Comparison of ENCODE assay signal across 19 cellular contexts in the genomic region with DNA sequence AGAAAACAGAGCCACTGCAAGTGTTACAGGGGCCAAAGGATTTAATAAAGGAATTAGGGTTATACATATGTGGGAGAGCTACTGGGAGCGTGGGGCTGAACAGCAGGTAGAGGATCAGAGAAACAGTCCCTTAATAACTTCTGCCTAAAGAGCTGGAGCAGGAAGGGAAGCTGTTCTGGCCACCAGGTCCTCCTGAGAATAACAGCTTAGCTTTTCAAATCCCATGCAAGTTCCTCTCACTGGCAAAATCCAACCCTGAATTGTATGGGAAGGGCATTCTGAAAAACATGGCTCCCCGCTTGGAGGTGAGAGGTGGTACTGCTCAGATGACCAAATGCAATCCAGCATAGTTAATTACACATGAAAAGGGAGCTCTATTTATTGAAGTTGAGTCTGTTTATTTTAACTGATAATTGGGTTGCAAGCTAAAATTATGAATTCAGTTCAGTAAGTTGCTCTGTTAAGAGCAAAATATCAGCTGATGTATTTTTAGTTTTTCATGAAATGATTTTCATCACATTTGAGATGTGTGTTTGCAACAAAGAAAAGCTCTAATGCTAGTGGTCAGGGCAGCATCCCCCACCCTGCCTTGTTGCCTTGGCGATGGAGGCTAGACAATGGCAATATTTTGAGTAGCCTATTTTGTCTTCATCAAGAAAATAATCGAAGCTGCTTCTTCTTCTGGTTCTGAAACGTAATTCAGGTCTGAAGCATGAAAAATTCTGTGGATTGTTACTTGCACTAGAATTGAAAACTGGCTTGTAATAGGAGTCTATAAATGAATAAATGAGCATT. TPM values are rescaled to one million over a fixed set of nuclear protein-coding genes. Genes with fewer than 3 reads are reported as not detected.
DNase-seq lines count a peak whose midpoint lies in the region; ATAC-seq, FAIRE-seq and TF ChIP-seq lines count a peak whose summit lies in the region.
"Had no signal": no experiment of that assay in that cellular context is flagged by ENCODE, and none has a peak within 500 bp of the region (broad histone marks: within the 10 kb centered on the region; RNA-seq: fewer than 3 reads in every experiment).

No MANE protein-coding gene starts in this region.

- peak; percentile 7 for FAIRE-seq in H1 (lab: Jason Lieb, UNC)
- FAIRE-seq: colon, GM19239 had no signal

- intact Hi-C loops in CD8-positive, alpha-beta T cell (cut with DNase I, micrococcal nuclease): no loop called here
- intact Hi-C loops in transverse colon (cut with DNase I; ENCODE audit: low total_unique reads): no loop called here

- TF ChIP-seq RAD21 in H1 (IDR thresholded peaks at IDR 0.05 in 1 of 2, conservative IDR thresholded peaks at IDR 0.05 in 1 of 2; ENCODE audit: low read depth in 2 of 2, low read length in 2 of 2): peak in 1 of 2 experiments; percentile 11; a peak in 1 of 4 replicates

- H3K4me3 Mint-ChIP-seq in HFFc6: peak overlapping the region; percentile 55; the same call in 1 of the 2 replicates
- H3K4me3 Mint-ChIP-seq in CD8-positive, alpha-beta T cell: no peak overlapping the region
- H3K4me3 Mint-ChIP-seq: activated CD8-positive, alpha-beta T cell treated with anti-CD3 and anti-CD28 coated beads for 36 hours; activated T-helper 17 cell treated with anti-CD3 and anti-CD28 coated beads, Interleukin-2, amount 50 U/mL, for 72 hours had no signal

- no peak overlapping the region for H3K4ac ChIP-seq in H1 (replicated peaks; ENCODE audit: insufficient read length, low read depth, low read length)

- H4K91ac ChIP-seq in H1 (replicated peaks; ENCODE audit: insufficient read length, low read length): no peak overlapping the region

- H3K14ac ChIP-seq in H1 (ENCODE audit: insufficient read length): no peak overlapping the region

- POLR2A ChIA-PET in H1 (lab: Charles Lee; ENCODE audit: partially characterized antibody): interaction anchor here (0.6 to 1.3 kb wide), 5 partner anchors 9 to 386 kb away, joined by 3 to 5 read pairs (median 3); partner anchors contain the start of gene CNTLN
- POLR2A ChIA-PET in CD8-positive, alpha-beta T cell (lab: Charles Lee): no interaction called here

- no peak overlapping the region for H4K8ac ChIP-seq in H1 (ENCODE audit: extremely low read depth, insufficient read depth, low read length)

- H3K36me3 ChIP-seq in H1 (ENCODE audit: control insufficient read depth in 2 of 4, insufficient read depth in 4 of 4, low read length in 3 of 4) (no peaks in the 10 kb centered on the region), neuron (ENCODE audit: insufficient read depth, low read length) (no peaks in the 10 kb centered on the region), transverse colon (no peaks in the 10 kb centered on the region)
- no peaks in the 10 kb centered on the region for H3K36me3 ChIP-seq in CD8-positive, alpha-beta T cell (ENCODE audit: insufficient read depth, low read length)
- H3K36me3 ChIP-seq: heart left ventricle, left ventricle myocardium inferior, right atrium auricular region had no signal

- H3K9me3 ChIP-seq in H1 (ENCODE audit: insufficient read depth in 2 of 2, low read depth in 1 of 2, low read length in 1 of 2): no peaks in the 10 kb centered on the region
- H3K9me3 ChIP-seq in neuron (ENCODE audit: low read length): no peaks in the 10 kb centered on the region
- H3K9me3 ChIP-seq in CD8-positive, alpha-beta T cell (ENCODE audit: low read length): no peaks in the 10 kb centered on the region
- H3K9me3 ChIP-seq in transverse colon: no peaks in the 10 kb centered on the region
- H3K9me3 ChIP-seq: heart left ventricle, left ventricle myocardium inferior, right atrium auricular region, testis had no signal

- H3K79me1 ChIP-seq in H1 (ENCODE audit: low read depth, low read length): no peaks in the 10 kb centered on the region

- H2BK15ac ChIP-seq in H1 (ENCODE audit: low read length): no peak overlapping the region

- H4K5ac ChIP-seq in H1 (ENCODE audit: insufficient read length, low read depth, low read length): no peak overlapping the region

- H2BK12ac ChIP-seq in H1 (ENCODE audit: low read depth, low read length): no peak overlapping the region

- no peak overlapping the region for H2BK20ac ChIP-seq in H1 (ENCODE audit: low read length)

- no peak overlapping the region for H3K18ac ChIP-seq in H1 (ENCODE audit: extremely low read depth, low read length)

- no peak overlapping the region for H2BK5ac ChIP-seq in H1 (ENCODE audit: low read depth, low read length)

- in situ Hi-C loops in transverse colon (cut with MboI; ENCODE audit: low pct_ligation_motif_present in 1 of 4, low pct_unique_long_range_greater_than_20kb in 1 of 4, low sequenced_read_pairs in 3 of 4): loop anchor here in 1 of 4 donors (10.0 kb wide), 1 partner anchor 284 kb away; no protein-coding TSS in a partner anchor

- no peak overlapping the region for H3K27ac Mint-ChIP-seq in HFFc6
- no peak overlapping the region for H3K27ac Mint-ChIP-seq in CD8-positive, alpha-beta T cell
- H3K27ac Mint-ChIP-seq: activated CD8-positive, alpha-beta T cell treated with anti-CD3 and anti-CD28 coated beads for 36 hours; activated T-helper 17 cell treated with anti-CD3 and anti-CD28 coated beads, Interleukin-2, amount 50 U/mL, for 72 hours had no signal

- no peak overlapping the region for H3K56ac ChIP-seq in H1 (replicated peaks; ENCODE audit: insufficient read length, low read depth, low read length)

- CTCF ChIA-PET in H1 (lab: Charles Lee; ENCODE audit: partially characterized antibody): interaction anchor here (0.9 to 8.1 kb wide), 15 partner anchors 8 to 670 kb away, joined by 3 to 46 read pairs (median 4); no protein-coding TSS in a partner anchor
- CTCF ChIA-PET in CD8-positive, alpha-beta T cell (lab: Charles Lee): no interaction called here

- no peaks in the 10 kb centered on the region for H3K79me2 ChIP-seq in H1 (ENCODE audit: control insufficient read depth in 1 of 2, insufficient read depth in 2 of 2, low read length in 2 of 2)

- H3K4me1 Mint-ChIP-seq in HFFc6 (ENCODE audit: low read depth): peaks cover 6% of the 10 kb centered on the region; the same call in 1 of the 2 replicates
- H3K4me1 Mint-ChIP-seq in CD8-positive, alpha-beta T cell (ENCODE audit: low read depth): no peaks in the 10 kb centered on the region
- H3K4me1 Mint-ChIP-seq: activated T-helper 17 cell treated with anti-CD3 and anti-CD28 coated beads, Interleukin-2, amount 50 U/mL, for 72 hours had no signal

- no peak for TF ChIP-seq EP300 in H1 (IDR thresholded peaks at IDR 0.05; ENCODE audit: borderline replicate concordance in 1 of 2, low read depth in 2 of 2, low read length in 2 of 2)
- no peak for TF ChIP-seq EP300 in transverse colon (IDR thresholded peaks at IDR 0.05; ENCODE audit: low read depth)

- no peak overlapping the region for H2AK5ac ChIP-seq in H1 (ENCODE audit: low read depth, low read length)

- H2AFZ ChIP-seq in H1 (ENCODE audit: low read length) (peak overlapping the region; percentile 14), neuron (ENCODE audit: low read depth, low read length) (peak overlapping the region; percentile 80)

- 87% methylated on average over 5 of the region's 5 CpGs; no CpG with 5 or more reads in 1 of the 2 experiments for WGBS in H1 (ENCODE audit: extremely low coverage in 1 of 2, insufficient coverage in 1 of 2, insufficient read length in 1 of 2, insufficient replicate concordance in 2 of 2, low coverage in 1 of 2, low lambda C conversion rate in 2 of 2, missing lambda C conversion rate in 1 of 2), 2 experiments
- 75 to 80% methylated on average over 3 to 5 of the region's 5 CpGs for WGBS in transverse colon (ENCODE audit: low coverage in 1 of 2), 2 donors

- no peaks in the 10 kb centered on the region for H3K36me3 Mint-ChIP-seq in HFFc6 (ENCODE audit: low read depth)
- H3K36me3 Mint-ChIP-seq in CD8-positive, alpha-beta T cell: no peaks in the 10 kb centered on the region

- no peaks in the 10 kb centered on the region; a peak in 1 of 7 replicates for H3K4me1 ChIP-seq in H1 (replicated peaks in 1 of 4; ENCODE audit: control insufficient read depth in 3 of 4, insufficient read depth in 4 of 4, low read length in 3 of 4)
- H3K4me1 ChIP-seq in neuron (ENCODE audit: insufficient read depth, low read length): peaks cover 35% of the 10 kb centered on the region
- no peaks in the 10 kb centered on the region for H3K4me1 ChIP-seq in CD8-positive, alpha-beta T cell (ENCODE audit: insufficient read depth, low read length)
- H3K4me1 ChIP-seq in transverse colon: peaks cover 0 to 9% (median 0%) of the 10 kb centered on the region in 4 donors
- H3K4me1 ChIP-seq: heart left ventricle, left ventricle myocardium inferior, right atrium auricular region, testis had no signal

- no peak overlapping the region for H3K9ac ChIP-seq in H1 (replicated peaks in 1 of 4; ENCODE audit: extremely low read depth in 1 of 4, low read depth in 3 of 4, low read length in 3 of 4)

- no peak overlapping the region for H3K4me2 ChIP-seq in H1 (ENCODE audit: insufficient read depth in 1 of 2, low read depth in 2 of 2, low read length in 2 of 2)

- no peaks in the 10 kb centered on the region for H3K23me2 ChIP-seq in H1 (ENCODE audit: low read depth, low read length)

- no peak overlapping the region for H3K23ac ChIP-seq in H1 (ENCODE audit: insufficient read length)

- no peaks in the 10 kb centered on the region for H4K20me1 ChIP-seq in H1 (replicated peaks in 1 of 2; ENCODE audit: control insufficient read depth in 1 of 2, insufficient read depth in 2 of 2, low read length in 2 of 2)

- TF ChIP-seq POLR2A in H1 (IDR thresholded peaks at IDR 0.05; ENCODE audit: control extremely low read depth in 1 of 2, low read depth in 2 of 2, low read length in 2 of 2): peak in 1 of 2 experiments; percentile 81; a peak in 2 of 3 replicates
- TF ChIP-seq POLR2A in transverse colon (IDR thresholded peaks at IDR 0.05): no peak

- no peak for ATAC-seq in CD8-positive, alpha-beta T cell
- ATAC-seq: activated CD8-positive, alpha-beta T cell treated with anti-CD3 and anti-CD28 coated beads for 36 hours; activated T-helper 17 cell treated with anti-CD3 and anti-CD28 coated beads, Interleukin-2, amount 50 U/mL, for 72 hours; heart left ventricle had no signal

- H3K27ac ChIP-seq in H1 (ENCODE audit: low read depth, low read length): no peak overlapping the region
- H3K27ac ChIP-seq in CD8-positive, alpha-beta T cell (ENCODE audit: low read depth, low read length): no peak overlapping the region
- no peak overlapping the region for H3K27ac ChIP-seq in transverse colon
- H3K27ac ChIP-seq: heart left ventricle, left ventricle myocardium inferior, right atrium auricular region, testis had no signal

- peak; percentile 23; the same call in 1 of the 2 replicates for TF ChIP-seq CTCF in HFFc6 (IDR thresholded peaks at IDR 0.05)
- no peak for TF ChIP-seq CTCF in H1 (IDR thresholded peaks at IDR 0.05; ENCODE audit: control extremely low read depth in 1 of 3, insufficient read depth in 1 of 3, low read depth in 1 of 3, low read length in 3 of 3)
- TF ChIP-seq CTCF in CD8-positive, alpha-beta T cell (IDR thresholded peaks at IDR 0.05): no peak
- no peak for TF ChIP-seq CTCF in transverse colon (IDR thresholded peaks at IDR 0.05)

- H3K27me3 ChIP-seq in H1 (replicated peaks in 1 of 4; ENCODE audit: control insufficient read depth in 3 of 4, extremely low read depth in 1 of 4, insufficient read depth in 3 of 4, low read length in 3 of 4): no peaks in the 10 kb centered on the region
- H3K27me3 ChIP-seq in neuron (ENCODE audit: insufficient read depth, low read length): no peaks in the 10 kb centered on the region
- no peaks in the 10 kb centered on the region for H3K27me3 ChIP-seq in CD8-positive, alpha-beta T cell (ENCODE audit: insufficient read depth, low read length)
- no peaks in the 10 kb centered on the region for H3K27me3 ChIP-seq in transverse colon
- H3K27me3 ChIP-seq: heart left ventricle, right atrium auricular region, testis had no signal

- H3K9me3 Mint-ChIP-seq in HFFc6: no peaks in the 10 kb centered on the region
- peaks cover 2% of the 10 kb centered on the region for H3K9me3 Mint-ChIP-seq in CD8-positive, alpha-beta T cell

- H2BK120ac ChIP-seq in H1 (replicated peaks; ENCODE audit: low read depth, low read length): no peak overlapping the region

- H3K4me3 ChIP-seq in H1 (ENCODE audit: extremely low read depth in 1 of 4, insufficient read depth in 2 of 4, low read depth in 3 of 4, low read length in 4 of 4) (no peak overlapping the region), neuron (ENCODE audit: low read length) (no peak overlapping the region), transverse colon (no peak overlapping the region)
- no peak overlapping the region for H3K4me3 ChIP-seq in CD8-positive, alpha-beta T cell (ENCODE audit: low read depth, low read length)
- H3K4me3 ChIP-seq: heart left ventricle, left ventricle myocardium inferior, right atrium auricular region, testis had no signal

- peaks cover 2% of the 10 kb centered on the region for H3K27me3 Mint-ChIP-seq in HFFc6 (ENCODE audit: insufficient read depth)
- no peaks in the 10 kb centered on the region for H3K27me3 Mint-ChIP-seq in CD8-positive, alpha-beta T cell (ENCODE audit: low read depth)
- H3K27me3 Mint-ChIP-seq: activated CD8-positive, alpha-beta T cell treated with anti-CD3 and anti-CD28 coated beads for 36 hours; activated T-helper 17 cell treated with anti-CD3 and anti-CD28 coated beads, Interleukin-2, amount 50 U/mL, for 72 hours had no signal

- DNase-seq in HFFc6 (no peak), NCI-H2227 treated with DMSO at 0.1 percent for 48 hours (lab: John Stamatoyannopoulos, UW) (peak; percentile 35), H1 (ENCODE audit: low read depth in 1 of 2, low spot score in 2 of 2) (no peak), kidney tubule cell (ENCODE audit: low spot score) (no peak), transverse colon (no peak)
- no peak for DNase-seq in CD8-positive, alpha-beta T cell
- DNase-seq: activated CD8-positive, alpha-beta T cell treated with anti-CD3 and anti-CD28 coated beads for 36 hours; heart left ventricle; left ventricle myocardium inferior; NK-92 treated with Interleukin-12 subunit alpha and Interleukin-12 subunit beta, amount 100 ng/mL, for 24 hours; SIG-M5; stimulated activated CD4-positive, alpha-beta T cell treated with anti-CD3 and anti-CD28 coated beads, Interleukin-1b, Interleukin-23, amount 100 ng/mL, for 48 hours; testis had no signal

RNA-seq across cellular contexts. Expression of gene SH3GL2, which starts 58.4 kb away (rescaled TPM):
- total RNA-seq in HFFc6 (2021; fragmentation: NEBNext Ultra II Directional; extraction: Animal tissue kit (Norgen Biotek cat#: 25700)): not detected
- total RNA-seq in H1 (2021; fragmentation: NEBNext Ultra II Directional; extraction: Animal tissue kit (Norgen Biotek cat#: 25700)): 4.9 and 5.3 TPM in 2 replicates
- 3.2 and 4.7 TPM in 2 replicates for polyA plus RNA-seq in H1 (2011; rRNA removed)
- polyA plus RNA-seq in H1 (2011; cell fraction: cytosol; rRNA removed): 4.8 TPM
- 4.3 TPM for polyA plus RNA-seq in H1 (2011; cell fraction: nucleus; rRNA removed)
- polyA plus RNA-seq in H1 (2012, experiment 1 of 2): 4.9 to 6.2 TPM (median 5.6 TPM) in 4 replicates
- 1.3 TPM for polyA plus RNA-seq in H1 (2012, experiment 2 of 2)
- 3.1 TPM for polyA plus RNA-seq in H1 (2013, experiment 1 of 2)
- 3.4 TPM for polyA plus RNA-seq in H1 (2013, experiment 2 of 2)
- 4.2 and 6.3 TPM in 2 replicates for polyA minus RNA-seq in H1 (2011; rRNA and poly(A)+ RNA removed)
- polyA minus RNA-seq in H1 (2011; cell fraction: cytosol; rRNA and poly(A)+ RNA removed): 12.8 TPM
- polyA minus RNA-seq in H1 (2011; cell fraction: nucleus; rRNA and poly(A)+ RNA removed): 7.8 TPM
- not detected for total RNA-seq in CD8-positive, alpha-beta T cell
- total RNA-seq in transverse colon: under 1 TPM in 3 of 4 donors, not detected in 1; 0.20 to 0.41 (median 0.32) TPM
- total RNA-seq: activated CD8-positive, alpha-beta T cell treated with anti-CD3 and anti-CD28 coated beads for 36 hours; activated T-helper 17 cell treated with anti-CD3 and anti-CD28 coated beads, Interleukin-2, amount 50 U/mL, for 72 hours; myocyte had no signal
